9 cellular contexts compared by ENCODE assay signal in the genomic region with DNA sequence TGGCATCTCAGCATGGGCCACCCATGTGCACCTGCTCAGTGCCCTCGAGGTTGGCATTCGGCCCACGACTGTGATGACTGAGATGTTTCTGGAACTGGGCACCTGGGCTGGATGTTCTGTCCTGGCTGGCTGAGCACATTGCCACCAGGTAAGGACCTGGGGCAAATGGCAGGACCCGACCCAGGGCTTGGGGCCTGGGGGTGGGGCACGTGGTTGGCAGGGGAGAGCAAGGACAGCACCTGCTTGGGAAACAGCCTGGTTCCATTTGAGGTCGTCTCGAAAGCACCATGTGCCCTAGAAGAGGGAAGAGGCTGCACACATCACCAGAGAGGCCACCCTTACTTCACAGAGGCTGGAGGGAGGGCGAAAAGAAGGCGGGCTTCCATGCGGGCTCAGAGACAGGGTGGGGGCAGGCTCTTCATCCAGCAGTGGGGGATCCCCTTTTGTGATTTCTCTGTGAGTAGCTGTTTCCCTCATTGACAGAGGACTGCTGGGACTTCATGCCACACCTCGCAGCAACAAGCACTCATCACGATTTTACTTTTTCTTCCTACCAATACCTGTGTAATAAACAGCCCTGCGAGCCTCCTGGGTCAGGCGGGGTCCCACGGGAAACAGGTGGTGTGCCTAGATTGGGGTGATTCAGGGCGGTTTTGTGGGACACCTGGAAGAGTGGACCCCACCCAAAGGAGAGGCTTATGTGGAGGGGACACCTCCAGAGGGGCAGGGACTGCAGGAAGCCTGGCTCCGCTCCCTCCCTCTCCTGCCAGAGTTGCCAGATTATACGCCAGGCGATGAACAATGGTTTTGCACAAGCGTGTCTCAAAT. TPM values are rescaled to one million over a fixed set of nuclear protein-coding genes. Genes with fewer than 3 reads are reported as not detected.
DNase-seq lines count a peak whose midpoint lies in the region; ATAC-seq and TF ChIP-seq lines count a peak whose summit lies in the region.
"Had no signal": no experiment of that assay in that cellular context is flagged by ENCODE, and none has a peak within 500 bp of the region (broad histone marks: within the 10 kb centered on the region; RNA-seq: fewer than 3 reads in every experiment).

No MANE protein-coding gene starts in this region.

- CTCF ChIA-PET in activated CD4-positive, alpha-beta T cell treated with anti-CD3 and anti-CD28 coated beads for 36 hours (lab: Charles Lee): interaction anchor here (0.5 to 0.8 kb wide), 2 partner anchors 11 to 152 kb away, joined by 3 to 5 read pairs; no protein-coding TSS in a partner anchor

- TF ChIP-seq POLR2A in erythroblast (IDR thresholded peaks at IDR 0.05; ENCODE audit: low read length): no peak

- H3K27ac Mint-ChIP-seq in activated CD4-positive, alpha-beta T cell treated with anti-CD3 and anti-CD28 coated beads for 36 hours: peak overlapping the region; percentile 99
- H3K27ac Mint-ChIP-seq in T-helper 1 cell treated with Interleukin-12 subunit alpha and Interleukin-12 subunit beta and Interleukin-4 antibody, amounts not matched to agents 30 μg/mL and 1 μg/mL, for 36 hours: peak overlapping the region; percentile 94

- peak; percentile 80 for DNase-seq in activated CD4-positive, alpha-beta T cell treated with anti-CD3 and anti-CD28 coated beads for 36 hours
- DNase-seq in activated CD4-positive, alpha-beta T cell treated with anti-CD3 and anti-CD28 coated beads for 1 hour: no peak
- DNase-seq in erythroblast (lab: John Stamatoyannopoulos, UW): peak; percentile 49 to 66
- peak; percentile 61 for DNase-seq in stimulated activated naive CD8-positive, alpha-beta T cell treated with anti-CD3 and anti-CD28 coated beads, Interleukin-15, Interleukin-2, amounts not matched to agents 100 U/mL and 50 U/mL, for 24 hours
- DNase-seq in NCI-H187 (lab: John Stamatoyannopoulos, UW): no peak
- DNase-seq: hypothalamus had no signal

- intact Hi-C loops in activated CD4-positive, alpha-beta T cell treated with anti-CD3 and anti-CD28 coated beads for 36 hours (cut with DNase I, micrococcal nuclease): loop anchor here in 1 of 2 experiments (1.0 to 2.0 kb wide), 2 partner anchors 12 to 34 kb away; partner anchors contain the start of genes IRAK1 and TMEM187

- peaks cover 7% of the 10 kb centered on the region for H3K36me3 Mint-ChIP-seq in activated CD4-positive, alpha-beta T cell treated with anti-CD3 and anti-CD28 coated beads for 36 hours (ENCODE audit: low read depth)
- peaks cover 3% of the 10 kb centered on the region for H3K36me3 Mint-ChIP-seq in T-helper 1 cell treated with Interleukin-12 subunit alpha and Interleukin-12 subunit beta and Interleukin-4 antibody, amounts not matched to agents 30 μg/mL and 1 μg/mL, for 36 hours (ENCODE audit: low read depth)

- H3K27me3 Mint-ChIP-seq in activated CD4-positive, alpha-beta T cell treated with anti-CD3 and anti-CD28 coated beads for 36 hours: no peaks in the 10 kb centered on the region
- H3K27me3 Mint-ChIP-seq in T-helper 1 cell treated with Interleukin-12 subunit alpha and Interleukin-12 subunit beta and Interleukin-4 antibody, amounts not matched to agents 30 μg/mL and 1 μg/mL, for 36 hours (ENCODE audit: low read depth): no peaks in the 10 kb centered on the region

- peak overlapping the region; percentile 78 for H3K4me3 Mint-ChIP-seq in activated CD4-positive, alpha-beta T cell treated with anti-CD3 and anti-CD28 coated beads for 36 hours
- H3K4me3 Mint-ChIP-seq in T-helper 1 cell treated with Interleukin-12 subunit alpha and Interleukin-12 subunit beta and Interleukin-4 antibody, amounts not matched to agents 30 μg/mL and 1 μg/mL, for 36 hours: peak overlapping the region; percentile 69

- peaks cover 49% of the 10 kb centered on the region for H3K4me1 Mint-ChIP-seq in activated CD4-positive, alpha-beta T cell treated with anti-CD3 and anti-CD28 coated beads for 36 hours
- peaks cover 35% of the 10 kb centered on the region for H3K4me1 Mint-ChIP-seq in T-helper 1 cell treated with Interleukin-12 subunit alpha and Interleukin-12 subunit beta and Interleukin-4 antibody, amounts not matched to agents 30 μg/mL and 1 μg/mL, for 36 hours (ENCODE audit: low read depth)

- no peaks in the 10 kb centered on the region for H3K9me3 Mint-ChIP-seq in activated CD4-positive, alpha-beta T cell treated with anti-CD3 and anti-CD28 coated beads for 36 hours (ENCODE audit: low read depth)
- no peaks in the 10 kb centered on the region for H3K9me3 Mint-ChIP-seq in T-helper 1 cell treated with Interleukin-12 subunit alpha and Interleukin-12 subunit beta and Interleukin-4 antibody, amounts not matched to agents 30 μg/mL and 1 μg/mL, for 36 hours

- POLR2A ChIA-PET in activated CD4-positive, alpha-beta T cell treated with anti-CD3 and anti-CD28 coated beads for 36 hours (lab: Charles Lee): interaction anchor here (1.0 kb wide), 1 partner anchor 11 kb away, joined by 3 read pairs; no protein-coding TSS in a partner anchor

- ATAC-seq in activated CD4-positive, alpha-beta T cell treated with anti-CD3 and anti-CD28 coated beads for 36 hours: peak; percentile 64
- ATAC-seq in stimulated activated naive CD8-positive, alpha-beta T cell treated with anti-CD3 and anti-CD28 coated beads, Interleukin-15, Interleukin-2, amounts not matched to agents 100 U/mL and 50 U/mL, for 24 hours: peak; percentile 68
- ATAC-seq in HG03442 (IDR thresholded peaks at IDR 0.05; ENCODE audit: unreplicated experiment) (no peak), GM21381 (IDR thresholded peaks at IDR 0.05; ENCODE audit: unreplicated experiment) (no peak)

RNA-seq across cellular contexts. Expression of gene TMEM187, which starts 12.0 kb away (rescaled TPM):
- 1 to 10 TPM; 4.4 to 5.4 TPM for total RNA-seq in activated CD4-positive, alpha-beta T cell treated with anti-CD3 and anti-CD28 coated beads for 36 hours

RNA-seq across cellular contexts. Expression of gene HCFC1, which starts 12.9 kb away (rescaled TPM):
- 100 to 1,000 TPM in 1 of 2 experiments, 10 to 100 TPM in 1; 99.5 to 147 TPM for total RNA-seq in activated CD4-positive, alpha-beta T cell treated with anti-CD3 and anti-CD28 coated beads for 36 hours

RNA-seq across cellular contexts. Expression of gene IRAK1, which starts 35.1 kb away (rescaled TPM):
- total RNA-seq in activated CD4-positive, alpha-beta T cell treated with anti-CD3 and anti-CD28 coated beads for 36 hours: 10 to 100 TPM; 84.3 to 93.6 TPM

RNA-seq across cellular contexts. Expression of gene RENBP, which starts 40.1 kb away (rescaled TPM):
- 1 to 10 TPM; 6.0 to 8.1 TPM for total RNA-seq in activated CD4-positive, alpha-beta T cell treated with anti-CD3 and anti-CD28 coated beads for 36 hours

RNA-seq across cellular contexts. Expression of gene NAA10, which starts 49.7 kb away (rescaled TPM):
- 100 to 1,000 TPM; 108 to 115 TPM for total RNA-seq in activated CD4-positive, alpha-beta T cell treated with anti-CD3 and anti-CD28 coated beads for 36 hours

Comparison
In these comparisons a context has a peak if more than half of its experiments do, and no peak if none do; other contexts are left out.
1. DNase-seq: peak in activated CD4-positive, alpha-beta T cell treated with anti-CD3 and anti-CD28 coated beads for 36 hours (single experiment), erythroblast (2 of 2) and stimulated activated naive CD8-positive, alpha-beta T cell treated with anti-CD3 and anti-CD28 coated beads, Interleukin-15, Interleukin-2, amounts not matched to agents 100 U/mL and 50 U/mL, for 24 hours (single experiment); none in activated CD4-positive, alpha-beta T cell treated with anti-CD3 and anti-CD28 coated beads for 1 hour (single experiment) and NCI-H187 (0 of 2).
2. ATAC-seq: peak in activated CD4-positive, alpha-beta T cell treated with anti-CD3 and anti-CD28 coated beads for 36 hours (single experiment) and stimulated activated naive CD8-positive, alpha-beta T cell treated with anti-CD3 and anti-CD28 coated beads, Interleukin-15, Interleukin-2, amounts not matched to agents 100 U/mL and 50 U/mL, for 24 hours (single experiment); none in HG03442 (single experiment) and GM21381 (single experiment).